In the genomic region with DNA sequence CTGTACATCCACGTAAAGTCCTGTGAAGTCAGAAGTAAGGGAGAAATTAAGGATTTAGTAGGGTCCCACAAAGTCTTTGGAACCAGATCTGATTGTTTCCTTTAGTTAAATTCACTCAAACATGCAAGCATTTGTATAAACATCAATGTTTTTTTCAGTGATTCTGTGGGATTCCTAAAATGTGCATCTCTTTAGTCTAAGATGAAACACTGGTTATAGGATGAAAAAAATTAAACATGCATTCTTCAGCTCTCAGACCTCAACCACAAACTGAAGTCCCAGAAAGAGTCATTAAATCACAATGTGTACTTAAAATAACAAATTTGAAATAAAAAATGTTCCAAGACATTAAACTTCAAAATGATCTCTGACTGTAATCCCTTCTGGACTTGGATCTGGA, we compare ENCODE assay signal across 28 cellular contexts.
DNase-seq lines count a peak whose midpoint lies in the region; ATAC-seq, FAIRE-seq and TF ChIP-seq lines count a peak whose summit lies in the region.
"Had no signal": no experiment of that assay in that cellular context is flagged by ENCODE, and none has a peak within 500 bp of the region (broad histone marks: within the 10 kb centered on the region; RNA-seq: fewer than 3 reads in every experiment).

No MANE protein-coding gene starts in this region.

- TF ChIP-seq POLR2A in breast epithelium (IDR thresholded peaks at IDR 0.05): no peak

- H2AFZ ChIP-seq in astrocyte (ENCODE audit: low read depth, low read length): no peak overlapping the region

- no peaks in the 10 kb centered on the region for H4K20me1 ChIP-seq in astrocyte (ENCODE audit: insufficient read depth, low read length)
- H4K20me1 ChIP-seq: BLaER1 had no signal

- no peak overlapping the region for H3K27ac ChIP-seq in breast epithelium
- H3K27ac ChIP-seq in astrocyte (ENCODE audit: low read depth, low read length): peak overlapping the region; percentile 56
- H3K27ac ChIP-seq: 22Rv1, BLaER1, coronary artery had no signal

- no peak for FAIRE-seq in astrocyte (lab: Jason Lieb, UNC)
- FAIRE-seq: HTR-8/SVneo had no signal

- BruUV-seq in MCF 10A (replicated peaks; lab: Mats Ljungman, UMichigan): no TSS peak

- H3K9me3 ChIP-seq in breast epithelium (no peaks in the 10 kb centered on the region), astrocyte (ENCODE audit: insufficient read depth, low read depth, low read length) (no peaks in the 10 kb centered on the region)
- H3K9me3 ChIP-seq: BLaER1, Caco-2, heart right ventricle, upper lobe of left lung had no signal

- CTCF ChIA-PET in MCF 10A (lab: Yijun Ruan, JAX): interaction anchor here (0.6 kb wide), 1 partner anchor 32 kb away, joined by 3 read pairs; no protein-coding TSS in a partner anchor
- CTCF ChIA-PET in activated CD4-positive, alpha-beta memory T cell treated with anti-CD3 and anti-CD28 coated beads, Interleukin-2, amount 10 ng/mL, durations not matched to agents 7 days and 5 days (lab: Charles Lee): no interaction called here

- intact Hi-C loops in MCF 10A (cut with micrococcal nuclease): no loop called here
- intact Hi-C loops in breast epithelium (cut with DNase I; ENCODE audit: low total_unique reads): no loop called here

- no peaks in the 10 kb centered on the region for H3K79me2 ChIP-seq in astrocyte (ENCODE audit: insufficient read depth, low read length)

- H3K27me3 Mint-ChIP-seq in MCF 10A (ENCODE audit: insufficient read depth, unreplicated experiment) (no peaks in the 10 kb centered on the region), astrocyte (ENCODE audit: low read depth, unreplicated experiment) (peaks cover 15% of the 10 kb centered on the region)
- peaks cover 2% of the 10 kb centered on the region for H3K27me3 Mint-ChIP-seq in activated CD4-positive, alpha-beta memory T cell treated with anti-CD3 and anti-CD28 coated beads, Interleukin-2, amount 10 ng/mL, durations not matched to agents 7 days and 5 days
- H3K27me3 Mint-ChIP-seq: activated T-cell treated with anti-CD3 and anti-CD28 coated beads, Interleukin-2, amount 50 U/mL, for 24 hours had no signal

- no peak for DNase-seq in MCF 10A (ENCODE audit: unreplicated experiment)
- DNase-seq in breast epithelium (ENCODE audit: low spot score in 2 of 2): no peak
- peak; percentile 81 for DNase-seq in astrocyte (ENCODE audit: low read depth)
- DNase-seq in fibroblast of peridontal ligament (ENCODE audit: extremely low read depth): peak; percentile 87
- DNase-seq in NK-92 treated with Interleukin-12 subunit alpha and Interleukin-12 subunit beta, amount 100 ng/mL, for 24 hours (lab: John Stamatoyannopoulos, UW): no peak
- DNase-seq in activated CD4-positive, alpha-beta memory T cell treated with anti-CD3 and anti-CD28 coated beads, Interleukin-2, amount 10 ng/mL, durations not matched to agents 7 days and 5 days: no peak
- DNase-seq: activated CD4-positive, alpha-beta T cell treated with anti-CD3 and anti-CD28 coated beads for 36 hours; activated T-cell treated with anti-CD3 and anti-CD28 coated beads, Interleukin-2, amount 50 U/mL, for 24 hours; Caco-2; endodermal cell; heart right ventricle; KG1; left colon; MV-4-11; NCI-H1694; NCI-H526 treated with DMSO at 0.1 percent for 48 hours; stimulated activated CD4-positive, alpha-beta T cell treated with anti-CD3 and anti-CD28 coated beads, Interleukin-1b, Interleukin-23, amount 100 ng/mL, for 48 hours; upper lobe of left lung had no signal

- no peak overlapping the region for H3K9ac ChIP-seq in astrocyte (ENCODE audit: low read length)
- H3K9ac ChIP-seq: BLaER1 had no signal

- TF ChIP-seq CTCF in MCF 10A (IDR thresholded peaks at IDR 0.05; ENCODE audit: unreplicated experiment): no peak
- TF ChIP-seq CTCF in breast epithelium (IDR thresholded peaks at IDR 0.05): no peak
- no peak for TF ChIP-seq CTCF in astrocyte (IDR thresholded peaks at IDR 0.05; ENCODE audit: insufficient read depth, low read depth, low read length)

- POLR2A ChIA-PET in MCF 10A (lab: Yijun Ruan, JAX): no interaction called here
- POLR2A ChIA-PET in activated CD4-positive, alpha-beta memory T cell treated with anti-CD3 and anti-CD28 coated beads, Interleukin-2, amount 10 ng/mL, durations not matched to agents 7 days and 5 days (lab: Charles Lee): no interaction called here

- ATAC-seq in GM19328 (IDR thresholded peaks at IDR 0.05; ENCODE audit: unreplicated experiment) (no peak), HG02678 (IDR thresholded peaks at IDR 0.05; ENCODE audit: unreplicated experiment) (no peak)
- ATAC-seq: activated CD4-positive, alpha-beta T cell treated with anti-CD3 and anti-CD28 coated beads for 36 hours; heart right ventricle; left colon had no signal

- no peaks in the 10 kb centered on the region for H3K36me3 ChIP-seq in breast epithelium
- no peaks in the 10 kb centered on the region for H3K36me3 ChIP-seq in astrocyte (ENCODE audit: insufficient read depth, low read length)
- H3K36me3 ChIP-seq: BLaER1, heart right ventricle, upper lobe of left lung had no signal

- H3K4me3 ChIP-seq in breast epithelium: no peak overlapping the region
- peak overlapping the region; percentile 11 for H3K4me3 ChIP-seq in astrocyte (ENCODE audit: insufficient read depth, low read depth, low read length)
- H3K4me3 ChIP-seq: BLaER1, coronary artery, heart right ventricle, SK-N-MC, skin epidermis, upper lobe of left lung had no signal

- H3K9me3 Mint-ChIP-seq in MCF 10A (ENCODE audit: unreplicated experiment) (no peaks in the 10 kb centered on the region), astrocyte (ENCODE audit: unreplicated experiment) (no peaks in the 10 kb centered on the region)
- no peaks in the 10 kb centered on the region for H3K9me3 Mint-ChIP-seq in activated CD4-positive, alpha-beta memory T cell treated with anti-CD3 and anti-CD28 coated beads, Interleukin-2, amount 10 ng/mL, durations not matched to agents 7 days and 5 days
- H3K9me3 Mint-ChIP-seq: activated T-cell treated with anti-CD3 and anti-CD28 coated beads, Interleukin-2, amount 50 U/mL, for 24 hours; endodermal cell; memory B cell; T-helper 1 cell treated with Interleukin-12 subunit alpha and Interleukin-12 subunit beta and Interleukin-4 antibody, amounts not matched to agents 30 μg/mL and 1 μg/mL, for 36 hours had no signal

- H3K4me2 ChIP-seq in astrocyte (ENCODE audit: low read length): peak overlapping the region; percentile 51
- H3K4me2 ChIP-seq: BLaER1 had no signal

- H3K27me3 ChIP-seq in breast epithelium (no peaks in the 10 kb centered on the region), astrocyte (ENCODE audit: insufficient read depth, low read length) (no peaks in the 10 kb centered on the region)
- H3K27me3 ChIP-seq: BLaER1, heart right ventricle, upper lobe of left lung had no signal

- no peaks in the 10 kb centered on the region for H3K36me3 Mint-ChIP-seq in MCF 10A (ENCODE audit: insufficient read depth, unreplicated experiment)
- no peaks in the 10 kb centered on the region for H3K36me3 Mint-ChIP-seq in astrocyte (ENCODE audit: low read depth, unreplicated experiment)
- no peaks in the 10 kb centered on the region for H3K36me3 Mint-ChIP-seq in activated CD4-positive, alpha-beta memory T cell treated with anti-CD3 and anti-CD28 coated beads, Interleukin-2, amount 10 ng/mL, durations not matched to agents 7 days and 5 days (ENCODE audit: low read depth)
- H3K36me3 Mint-ChIP-seq: memory B cell had no signal

- H3K4me1 ChIP-seq in breast epithelium (no peaks in the 10 kb centered on the region), astrocyte (ENCODE audit: insufficient read depth, low read length) (peaks cover 30% of the 10 kb centered on the region)
- H3K4me1 ChIP-seq: Caco-2 had no signal

- H3K4me3 Mint-ChIP-seq in MCF 10A (ENCODE audit: unreplicated experiment) (no peak overlapping the region), astrocyte (ENCODE audit: unreplicated experiment) (no peak overlapping the region)
- no peak overlapping the region for H3K4me3 Mint-ChIP-seq in activated CD4-positive, alpha-beta memory T cell treated with anti-CD3 and anti-CD28 coated beads, Interleukin-2, amount 10 ng/mL, durations not matched to agents 7 days and 5 days
- H3K4me3 Mint-ChIP-seq: activated CD4-positive, alpha-beta T cell treated with anti-CD3 and anti-CD28 coated beads for 36 hours; activated T-cell treated with anti-CD3 and anti-CD28 coated beads, Interleukin-2, amount 50 U/mL, for 24 hours; endodermal cell; memory B cell; T-helper 1 cell treated with Interleukin-12 subunit alpha and Interleukin-12 subunit beta and Interleukin-4 antibody, amounts not matched to agents 30 μg/mL and 1 μg/mL, for 36 hours had no signal

- H3K4me1 Mint-ChIP-seq in MCF 10A (ENCODE audit: insufficient read depth, unreplicated experiment): peaks cover 21% of the 10 kb centered on the region
- H3K4me1 Mint-ChIP-seq in astrocyte (ENCODE audit: low read depth, unreplicated experiment): peaks cover 23% of the 10 kb centered on the region
- H3K4me1 Mint-ChIP-seq in activated CD4-positive, alpha-beta memory T cell treated with anti-CD3 and anti-CD28 coated beads, Interleukin-2, amount 10 ng/mL, durations not matched to agents 7 days and 5 days: no peaks in the 10 kb centered on the region
- H3K4me1 Mint-ChIP-seq: activated CD4-positive, alpha-beta T cell treated with anti-CD3 and anti-CD28 coated beads for 36 hours; memory B cell had no signal

- H3K27ac Mint-ChIP-seq in MCF 10A (ENCODE audit: low read depth, unreplicated experiment) (peak overlapping the region; percentile 16), astrocyte (ENCODE audit: unreplicated experiment) (no peak overlapping the region)
- H3K27ac Mint-ChIP-seq in activated CD4-positive, alpha-beta memory T cell treated with anti-CD3 and anti-CD28 coated beads, Interleukin-2, amount 10 ng/mL, durations not matched to agents 7 days and 5 days: no peak overlapping the region
- H3K27ac Mint-ChIP-seq: activated CD4-positive, alpha-beta T cell treated with anti-CD3 and anti-CD28 coated beads for 36 hours; activated T-cell treated with anti-CD3 and anti-CD28 coated beads, Interleukin-2, amount 50 U/mL, for 24 hours; endodermal cell; memory B cell; T-helper 1 cell treated with Interleukin-12 subunit alpha and Interleukin-12 subunit beta and Interleukin-4 antibody, amounts not matched to agents 30 μg/mL and 1 μg/mL, for 36 hours had no signal

Comparison
In these comparisons a context has a peak if more than half of its experiments do, and no peak if none do; other contexts are left out.
1. DNase-seq: peak in astrocyte (single experiment) and fibroblast of peridontal ligament (single experiment); none in MCF 10A (single experiment), breast epithelium (0 of 2), NK-92 treated with Interleukin-12 subunit alpha and Interleukin-12 subunit beta, amount 100 ng/mL, for 24 hours (single experiment) and activated CD4-positive, alpha-beta memory T cell treated with anti-CD3 and anti-CD28 coated beads, Interleukin-2, amount 10 ng/mL, durations not matched to agents 7 days and 5 days (single experiment).